1 cellular context compared by ENCODE assay signal in the genomic region with DNA sequence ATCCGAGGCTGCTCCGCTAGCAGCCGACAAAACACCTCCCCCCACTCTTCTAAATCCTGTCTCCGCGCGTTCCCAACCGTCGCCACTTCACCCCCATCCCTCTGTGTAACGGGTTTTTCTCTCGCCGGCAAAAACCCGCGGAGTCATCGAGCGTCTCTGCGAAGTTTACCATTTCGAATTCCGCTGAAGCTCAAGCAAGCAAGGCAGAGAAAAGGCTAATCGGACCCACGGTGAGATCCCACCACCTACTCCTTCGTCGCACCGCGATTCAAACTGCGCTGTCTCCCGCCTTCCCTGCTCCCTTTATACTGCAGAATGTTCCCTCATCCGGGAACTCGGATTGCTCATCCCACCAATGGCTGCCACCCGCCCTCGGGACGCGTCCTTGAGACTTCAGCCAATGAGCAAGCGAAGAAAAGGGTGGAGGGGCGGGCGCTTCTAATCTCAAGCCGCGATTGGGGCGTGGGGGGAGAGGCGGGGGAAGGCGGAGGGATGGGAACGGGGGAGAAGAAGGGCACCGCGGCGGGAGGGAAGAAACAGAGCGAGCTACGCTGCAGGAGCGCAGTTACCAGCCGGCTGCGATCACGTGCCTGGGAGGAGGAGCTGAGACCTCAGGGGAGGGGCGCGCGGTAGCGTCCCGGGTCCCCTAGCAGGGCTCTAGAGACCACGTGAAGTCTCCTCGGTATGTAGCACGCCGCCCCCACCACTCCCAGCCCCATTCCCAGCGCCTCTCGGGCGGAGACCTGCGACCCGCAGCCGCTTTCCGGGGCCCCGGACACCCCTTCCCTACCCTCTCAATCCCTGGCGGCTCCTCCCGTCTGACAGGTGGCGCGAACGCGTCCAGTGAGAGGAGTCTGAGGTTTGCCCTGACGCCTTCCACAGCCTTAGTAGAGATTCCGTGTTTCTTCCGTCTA.
TF ChIP-seq lines count a peak whose summit lies in the region.

A gene (minus strand): TSS at position 277 of the 914 bp plus-strand sequence. CDS start 105 bp downstream, at position 172.

TF ChIP-seq in GM12878, 131 proteins besides CTCF, POLR2A, EP300 and RAD21 (continued from another document and continues in another):
- TF ChIP-seq, protein P1, sequence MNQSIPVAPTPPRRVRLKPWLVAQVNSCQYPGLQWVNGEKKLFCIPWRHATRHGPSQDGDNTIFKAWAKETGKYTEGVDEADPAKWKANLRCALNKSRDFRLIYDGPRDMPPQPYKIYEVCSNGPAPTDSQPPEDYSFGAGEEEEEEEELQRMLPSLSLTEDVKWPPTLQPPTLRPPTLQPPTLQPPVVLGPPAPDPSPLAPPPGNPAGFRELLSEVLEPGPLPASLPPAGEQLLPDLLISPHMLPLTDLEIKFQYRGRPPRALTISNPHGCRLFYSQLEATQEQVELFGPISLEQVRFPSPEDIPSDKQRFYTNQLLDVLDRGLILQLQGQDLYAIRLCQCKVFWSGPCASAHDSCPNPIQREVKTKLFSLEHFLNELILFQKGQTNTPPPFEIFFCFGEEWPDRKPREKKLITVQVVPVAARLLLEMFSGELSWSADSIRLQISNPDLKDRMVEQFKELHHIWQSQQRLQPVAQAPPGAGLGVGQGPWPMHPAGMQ (IDR thresholded peaks at IDR 0.05; ENCODE audit: borderline replicate concordance): no peak
- peak; percentile 77; the same call in 1 of the 2 replicates for TF ChIP-seq TCF3 (IDR thresholded peaks at IDR 0.05; ENCODE audit: borderline replicate concordance, insufficient read depth, low read depth, low read length)
- TF ChIP-seq CREB1 (IDR thresholded peaks at IDR 0.05; ENCODE audit: low read depth): peak; percentile 90
- TF ChIP-seq ZNF217 (IDR thresholded peaks at IDR 0.05): peak; percentile 35; the same call in 1 of the 2 replicates
- peak; percentile 48 to 61; a peak in 3 of 4 replicates for TF ChIP-seq IKZF2 (IDR thresholded peaks at IDR 0.05)
- TF ChIP-seq YY1 (IDR thresholded peaks at IDR 0.05; ENCODE audit: low read depth, low read length): peak; percentile 91
- TF ChIP-seq, protein P2, sequence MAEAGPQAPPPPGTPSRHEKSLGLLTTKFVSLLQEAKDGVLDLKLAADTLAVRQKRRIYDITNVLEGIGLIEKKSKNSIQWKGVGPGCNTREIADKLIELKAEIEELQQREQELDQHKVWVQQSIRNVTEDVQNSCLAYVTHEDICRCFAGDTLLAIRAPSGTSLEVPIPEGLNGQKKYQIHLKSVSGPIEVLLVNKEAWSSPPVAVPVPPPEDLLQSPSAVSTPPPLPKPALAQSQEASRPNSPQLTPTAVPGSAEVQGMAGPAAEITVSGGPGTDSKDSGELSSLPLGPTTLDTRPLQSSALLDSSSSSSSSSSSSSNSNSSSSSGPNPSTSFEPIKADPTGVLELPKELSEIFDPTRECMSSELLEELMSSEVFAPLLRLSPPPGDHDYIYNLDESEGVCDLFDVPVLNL (IDR thresholded peaks at IDR 0.05; ENCODE audit: low read depth, low read length): peak; percentile 97
- TF ChIP-seq, protein P3, sequence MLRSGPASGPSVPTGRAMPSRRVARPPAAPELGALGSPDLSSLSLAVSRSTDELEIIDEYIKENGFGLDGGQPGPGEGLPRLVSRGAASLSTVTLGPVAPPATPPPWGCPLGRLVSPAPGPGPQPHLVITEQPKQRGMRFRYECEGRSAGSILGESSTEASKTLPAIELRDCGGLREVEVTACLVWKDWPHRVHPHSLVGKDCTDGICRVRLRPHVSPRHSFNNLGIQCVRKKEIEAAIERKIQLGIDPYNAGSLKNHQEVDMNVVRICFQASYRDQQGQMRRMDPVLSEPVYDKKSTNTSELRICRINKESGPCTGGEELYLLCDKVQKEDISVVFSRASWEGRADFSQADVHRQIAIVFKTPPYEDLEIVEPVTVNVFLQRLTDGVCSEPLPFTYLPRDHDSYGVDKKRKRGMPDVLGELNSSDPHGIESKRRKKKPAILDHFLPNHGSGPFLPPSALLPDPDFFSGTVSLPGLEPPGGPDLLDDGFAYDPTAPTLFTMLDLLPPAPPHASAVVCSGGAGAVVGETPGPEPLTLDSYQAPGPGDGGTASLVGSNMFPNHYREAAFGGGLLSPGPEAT (IDR thresholded peaks at IDR 0.05; ENCODE audit: low read depth): peak; percentile 54
- TF ChIP-seq SPI1 (IDR thresholded peaks at IDR 0.05; ENCODE audit: borderline replicate concordance, insufficient read depth, low read depth, low read length): no peak
- TF ChIP-seq SIN3A (IDR thresholded peaks at IDR 0.05; ENCODE audit: low read depth, low read length): no peak; the same call in 1 of the 2 replicates
- peak; percentile 12; the same call in 1 of the 2 replicates for TF ChIP-seq CHD1 (IDR thresholded peaks at IDR 0.05; ENCODE audit: low read depth, low read length)
- no peak for TF ChIP-seq MTA3 (IDR thresholded peaks at IDR 0.05; ENCODE audit: borderline replicate concordance, low read length)
- peak; percentile 96 for TF ChIP-seq TAF1 (IDR thresholded peaks at IDR 0.05; ENCODE audit: borderline replicate concordance, low read depth, low read length)
- TF ChIP-seq ZNF24 (IDR thresholded peaks at IDR 0.05): 0 out of 2 replicates have a peak, but pooled peaks have one; percentile 2
- 0 out of 2 replicates have a peak, but pooled peaks have one; percentile 46 for TF ChIP-seq PAX5 (IDR thresholded peaks at IDR 0.05; ENCODE audit: borderline replicate concordance, low read depth, low read length)
- TF ChIP-seq ATF7 (IDR thresholded peaks at IDR 0.05; ENCODE audit: low read depth): 0 out of 2 replicates have a peak, but pooled peaks have one; percentile 6
- no peak for TF ChIP-seq MYC (IDR thresholded peaks at IDR 0.05; ENCODE audit: insufficient read depth, insufficient read length, insufficient replicate concordance, low read length, severe bottlenecking)
- TF ChIP-seq, protein P4, sequence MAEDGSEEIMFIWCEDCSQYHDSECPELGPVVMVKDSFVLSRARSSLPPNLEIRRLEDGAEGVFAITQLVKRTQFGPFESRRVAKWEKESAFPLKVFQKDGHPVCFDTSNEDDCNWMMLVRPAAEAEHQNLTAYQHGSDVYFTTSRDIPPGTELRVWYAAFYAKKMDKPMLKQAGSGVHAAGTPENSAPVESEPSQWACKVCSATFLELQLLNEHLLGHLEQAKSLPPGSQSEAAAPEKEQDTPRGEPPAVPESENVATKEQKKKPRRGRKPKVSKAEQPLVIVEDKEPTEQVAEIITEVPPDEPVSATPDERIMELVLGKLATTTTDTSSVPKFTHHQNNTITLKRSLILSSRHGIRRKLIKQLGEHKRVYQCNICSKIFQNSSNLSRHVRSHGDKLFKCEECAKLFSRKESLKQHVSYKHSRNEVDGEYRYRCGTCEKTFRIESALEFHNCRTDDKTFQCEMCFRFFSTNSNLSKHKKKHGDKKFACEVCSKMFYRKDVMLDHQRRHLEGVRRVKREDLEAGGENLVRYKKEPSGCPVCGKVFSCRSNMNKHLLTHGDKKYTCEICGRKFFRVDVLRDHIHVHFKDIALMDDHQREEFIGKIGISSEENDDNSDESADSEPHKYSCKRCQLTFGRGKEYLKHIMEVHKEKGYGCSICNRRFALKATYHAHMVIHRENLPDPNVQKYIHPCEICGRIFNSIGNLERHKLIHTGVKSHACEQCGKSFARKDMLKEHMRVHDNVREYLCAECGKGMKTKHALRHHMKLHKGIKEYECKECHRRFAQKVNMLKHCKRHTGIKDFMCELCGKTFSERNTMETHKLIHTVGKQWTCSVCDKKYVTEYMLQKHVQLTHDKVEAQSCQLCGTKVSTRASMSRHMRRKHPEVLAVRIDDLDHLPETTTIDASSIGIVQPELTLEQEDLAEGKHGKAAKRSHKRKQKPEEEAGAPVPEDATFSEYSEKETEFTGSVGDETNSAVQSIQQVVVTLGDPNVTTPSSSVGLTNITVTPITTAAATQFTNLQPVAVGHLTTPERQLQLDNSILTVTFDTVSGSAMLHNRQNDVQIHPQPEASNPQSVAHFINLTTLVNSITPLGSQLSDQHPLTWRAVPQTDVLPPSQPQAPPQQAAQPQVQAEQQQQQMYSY (CRISPR knock-in tag; IDR thresholded peaks at IDR 0.05): no peak
- TF ChIP-seq FOXM1 (IDR thresholded peaks at IDR 0.05; ENCODE audit: low read depth, low read length): 0 out of 2 replicates have a peak, but pooled peaks have one; percentile 22
- TF ChIP-seq, protein P5, sequence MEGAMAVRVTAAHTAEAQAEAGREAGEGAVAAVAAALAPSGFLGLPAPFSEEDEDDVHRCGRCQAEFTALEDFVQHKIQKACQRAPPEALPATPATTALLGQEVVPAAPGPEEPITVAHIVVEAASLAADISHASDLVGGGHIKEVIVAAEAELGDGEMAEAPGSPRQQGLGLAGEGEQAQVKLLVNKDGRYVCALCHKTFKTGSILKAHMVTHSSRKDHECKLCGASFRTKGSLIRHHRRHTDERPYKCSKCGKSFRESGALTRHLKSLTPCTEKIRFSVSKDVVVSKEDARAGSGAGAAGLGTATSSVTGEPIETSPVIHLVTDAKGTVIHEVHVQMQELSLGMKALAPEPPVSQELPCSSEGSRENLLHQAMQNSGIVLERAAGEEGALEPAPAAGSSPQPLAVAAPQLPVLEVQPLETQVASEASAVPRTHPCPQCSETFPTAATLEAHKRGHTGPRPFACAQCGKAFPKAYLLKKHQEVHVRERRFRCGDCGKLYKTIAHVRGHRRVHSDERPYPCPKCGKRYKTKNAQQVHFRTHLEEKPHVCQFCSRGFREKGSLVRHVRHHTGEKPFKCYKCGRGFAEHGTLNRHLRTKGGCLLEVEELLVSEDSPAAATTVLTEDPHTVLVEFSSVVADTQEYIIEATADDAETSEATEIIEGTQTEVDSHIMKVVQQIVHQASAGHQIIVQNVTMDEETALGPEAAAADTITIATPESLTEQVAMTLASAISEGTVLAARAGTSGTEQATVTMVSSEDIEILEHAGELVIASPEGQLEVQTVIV (IDR thresholded peaks at IDR 0.05; ENCODE audit: borderline replicate concordance, partially characterized antibody): peak; percentile 9
- no peak for TF ChIP-seq HDAC6 (IDR thresholded peaks at IDR 0.05; ENCODE audit: unreplicated experiment)
- TF ChIP-seq EED (IDR thresholded peaks at IDR 0.05; ENCODE audit: low read depth): peak; percentile 36; the same call in 1 of the 2 replicates
- TF ChIP-seq BHLHE40 (IDR thresholded peaks at IDR 0.05; ENCODE audit: borderline replicate concordance in 1 of 2, low read depth in 2 of 2, low read length in 1 of 2): peak; percentile 95 to 97
- TF ChIP-seq, protein P6, sequence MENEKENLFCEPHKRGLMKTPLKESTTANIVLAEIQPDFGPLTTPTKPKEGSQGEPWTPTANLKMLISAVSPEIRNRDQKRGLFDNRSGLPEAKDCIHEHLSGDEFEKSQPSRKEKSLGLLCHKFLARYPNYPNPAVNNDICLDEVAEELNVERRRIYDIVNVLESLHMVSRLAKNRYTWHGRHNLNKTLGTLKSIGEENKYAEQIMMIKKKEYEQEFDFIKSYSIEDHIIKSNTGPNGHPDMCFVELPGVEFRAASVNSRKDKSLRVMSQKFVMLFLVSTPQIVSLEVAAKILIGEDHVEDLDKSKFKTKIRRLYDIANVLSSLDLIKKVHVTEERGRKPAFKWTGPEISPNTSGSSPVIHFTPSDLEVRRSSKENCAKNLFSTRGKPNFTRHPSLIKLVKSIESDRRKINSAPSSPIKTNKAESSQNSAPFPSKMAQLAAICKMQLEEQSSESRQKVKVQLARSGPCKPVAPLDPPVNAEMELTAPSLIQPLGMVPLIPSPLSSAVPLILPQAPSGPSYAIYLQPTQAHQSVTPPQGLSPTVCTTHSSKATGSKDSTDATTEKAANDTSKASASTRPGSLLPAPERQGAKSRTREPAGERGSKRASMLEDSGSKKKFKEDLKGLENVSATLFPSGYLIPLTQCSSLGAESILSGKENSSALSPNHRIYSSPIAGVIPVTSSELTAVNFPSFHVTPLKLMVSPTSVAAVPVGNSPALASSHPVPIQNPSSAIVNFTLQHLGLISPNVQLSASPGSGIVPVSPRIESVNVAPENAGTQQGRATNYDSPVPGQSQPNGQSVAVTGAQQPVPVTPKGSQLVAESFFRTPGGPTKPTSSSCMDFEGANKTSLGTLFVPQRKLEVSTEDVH (IDR thresholded peaks at IDR 0.05; ENCODE audit: low read depth, partially characterized antibody): peak; percentile 76
- TF ChIP-seq, protein P7, sequence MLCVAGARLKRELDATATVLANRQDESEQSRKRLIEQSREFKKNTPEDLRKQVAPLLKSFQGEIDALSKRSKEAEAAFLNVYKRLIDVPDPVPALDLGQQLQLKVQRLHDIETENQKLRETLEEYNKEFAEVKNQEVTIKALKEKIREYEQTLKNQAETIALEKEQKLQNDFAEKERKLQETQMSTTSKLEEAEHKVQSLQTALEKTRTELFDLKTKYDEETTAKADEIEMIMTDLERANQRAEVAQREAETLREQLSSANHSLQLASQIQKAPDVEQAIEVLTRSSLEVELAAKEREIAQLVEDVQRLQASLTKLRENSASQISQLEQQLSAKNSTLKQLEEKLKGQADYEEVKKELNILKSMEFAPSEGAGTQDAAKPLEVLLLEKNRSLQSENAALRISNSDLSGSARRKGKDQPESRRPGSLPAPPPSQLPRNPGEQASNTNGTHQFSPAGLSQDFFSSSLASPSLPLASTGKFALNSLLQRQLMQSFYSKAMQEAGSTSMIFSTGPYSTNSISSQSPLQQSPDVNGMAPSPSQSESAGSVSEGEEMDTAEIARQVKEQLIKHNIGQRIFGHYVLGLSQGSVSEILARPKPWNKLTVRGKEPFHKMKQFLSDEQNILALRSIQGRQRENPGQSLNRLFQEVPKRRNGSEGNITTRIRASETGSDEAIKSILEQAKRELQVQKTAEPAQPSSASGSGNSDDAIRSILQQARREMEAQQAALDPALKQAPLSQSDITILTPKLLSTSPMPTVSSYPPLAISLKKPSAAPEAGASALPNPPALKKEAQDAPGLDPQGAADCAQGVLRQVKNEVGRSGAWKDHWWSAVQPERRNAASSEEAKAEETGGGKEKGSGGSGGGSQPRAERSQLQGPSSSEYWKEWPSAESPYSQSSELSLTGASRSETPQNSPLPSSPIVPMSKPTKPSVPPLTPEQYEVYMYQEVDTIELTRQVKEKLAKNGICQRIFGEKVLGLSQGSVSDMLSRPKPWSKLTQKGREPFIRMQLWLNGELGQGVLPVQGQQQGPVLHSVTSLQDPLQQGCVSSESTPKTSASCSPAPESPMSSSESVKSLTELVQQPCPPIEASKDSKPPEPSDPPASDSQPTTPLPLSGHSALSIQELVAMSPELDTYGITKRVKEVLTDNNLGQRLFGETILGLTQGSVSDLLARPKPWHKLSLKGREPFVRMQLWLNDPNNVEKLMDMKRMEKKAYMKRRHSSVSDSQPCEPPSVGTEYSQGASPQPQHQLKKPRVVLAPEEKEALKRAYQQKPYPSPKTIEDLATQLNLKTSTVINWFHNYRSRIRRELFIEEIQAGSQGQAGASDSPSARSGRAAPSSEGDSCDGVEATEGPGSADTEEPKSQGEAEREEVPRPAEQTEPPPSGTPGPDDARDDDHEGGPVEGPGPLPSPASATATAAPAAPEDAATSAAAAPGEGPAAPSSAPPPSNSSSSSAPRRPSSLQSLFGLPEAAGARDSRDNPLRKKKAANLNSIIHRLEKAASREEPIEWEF (IDR thresholded peaks at IDR 0.05; ENCODE audit: insufficient replicate concordance, low read depth, low read length): no peak
- TF ChIP-seq SMAD1 (IDR thresholded peaks at IDR 0.05; ENCODE audit: low read depth, partially characterized antibody): peak; percentile 88
- TF ChIP-seq, protein P8, sequence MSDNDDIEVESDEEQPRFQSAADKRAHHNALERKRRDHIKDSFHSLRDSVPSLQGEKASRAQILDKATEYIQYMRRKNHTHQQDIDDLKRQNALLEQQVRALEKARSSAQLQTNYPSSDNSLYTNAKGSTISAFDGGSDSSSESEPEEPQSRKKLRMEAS (IDR thresholded peaks at IDR 0.05; ENCODE audit: low read depth, low read length): peak; percentile 79
- TF ChIP-seq NBN (IDR thresholded peaks at IDR 0.05): peak; percentile 51
